33 cellular contexts compared by ENCODE assay signal in genomic region chr4:68738036-68738435, GRCh38.
"Had no signal": no experiment of that assay in that cellular context is flagged by ENCODE, and none has a peak within 500 bp of the region (broad histone marks: within the 10 kb centered on the region; RNA-seq: fewer than 3 reads in every experiment).

No MANE protein-coding gene starts in this region.

- H3K4me3 Mint-ChIP-seq: activated B cell treated with CpG ODN at 0.5 μM for 24 hours; activated CD8-positive, alpha-beta T cell treated with anti-CD3 and anti-CD28 coated beads for 36 hours; activated naive CD4-positive, alpha-beta T cell treated with anti-CD3 and anti-CD28 coated beads for 36 hours; activated naive CD4-positive, alpha-beta T cell treated with anti-CD3 and anti-CD28 coated beads, Interleukin-2, amount 50 U/mL, for 24 hours; activated naive CD8-positive, alpha-beta T cell treated with anti-CD3 and anti-CD28 coated beads for 36 hours; activated naive CD8-positive, alpha-beta T cell treated with anti-CD3 and anti-CD28 coated beads, Interleukin-2, amount 50 U/mL, for 24 hours; activated T-cell treated with anti-CD3 and anti-CD28 coated beads, Interleukin-2, amount 50 U/mL, for 4 hours; activated T-helper 17 cell treated with anti-CD3 and anti-CD28 coated beads, Interleukin-2, amount 50 U/mL, for 72 hours; T-helper 17 cell; T-helper 2 cell treated with Interferon-gamma antibody and Interleukin-4, amounts not matched to agents 5 μg/mL and 100 μg/mL, for 36 hours had no signal

- H3K27me3 Mint-ChIP-seq: activated B cell treated with CpG ODN at 0.5 μM for 24 hours; activated CD8-positive, alpha-beta T cell treated with anti-CD3 and anti-CD28 coated beads for 36 hours; activated T-helper 17 cell treated with anti-CD3 and anti-CD28 coated beads, Interleukin-2, amount 50 U/mL, for 72 hours; T-helper 17 cell had no signal

- H3K36me3 Mint-ChIP-seq: activated naive CD4-positive, alpha-beta T cell treated with anti-CD3 and anti-CD28 coated beads, Interleukin-2, amount 50 U/mL, for 24 hours; activated naive CD8-positive, alpha-beta T cell treated with anti-CD3 and anti-CD28 coated beads for 36 hours had no signal

- H3K27ac ChIP-seq: adrenal gland, body of pancreas, epithelial cell of prostate, esophagus squamous epithelium, gastroesophageal sphincter, WERI-Rb-1 had no signal

- H3K4me3 ChIP-seq: adrenal gland, body of pancreas, esophagus squamous epithelium, gastroesophageal sphincter had no signal

- FAIRE-seq: colon, endometrium, endothelial cell of umbilical vein had no signal

- ATAC-seq: activated CD4-positive, CD25-positive, alpha-beta regulatory T cell treated with anti-CD3 and anti-CD28 coated beads, Interleukin-2, amount 50 U/mL, for 24 hours; activated CD8-positive, alpha-beta T cell treated with anti-CD3 and anti-CD28 coated beads for 36 hours; activated naive CD8-positive, alpha-beta T cell treated with anti-CD3 and anti-CD28 coated beads, Interleukin-2, amount 50 U/mL, for 24 hours; activated T-cell treated with anti-CD3 and anti-CD28 coated beads, Interleukin-2, amount 50 U/mL, for 4 hours; activated T-helper 17 cell treated with anti-CD3 and anti-CD28 coated beads, Interleukin-2, amount 50 U/mL, for 72 hours; body of pancreas; gastroesophageal sphincter; T-helper 17 cell had no signal

- H3K4me1 ChIP-seq: adrenal gland, esophagus squamous epithelium, gastroesophageal sphincter had no signal

- H3K9me3 Mint-ChIP-seq: activated naive CD8-positive, alpha-beta T cell treated with anti-CD3 and anti-CD28 coated beads, Interleukin-2, amount 50 U/mL, for 24 hours; activated T-cell treated with anti-CD3 and anti-CD28 coated beads, Interleukin-2, amount 50 U/mL, for 4 hours; T-helper 2 cell treated with Interferon-gamma antibody and Interleukin-4, amounts not matched to agents 5 μg/mL and 100 μg/mL, for 36 hours had no signal

- H3K27me3 ChIP-seq: adrenal gland, body of pancreas, esophagus squamous epithelium, gastroesophageal sphincter had no signal

- H3K9me3 ChIP-seq: adrenal gland, body of pancreas, esophagus squamous epithelium, gastroesophageal sphincter had no signal

- H3K27ac Mint-ChIP-seq: activated B cell treated with CpG ODN at 0.5 μM for 24 hours; activated CD8-positive, alpha-beta T cell treated with anti-CD3 and anti-CD28 coated beads for 36 hours; activated naive CD4-positive, alpha-beta T cell treated with anti-CD3 and anti-CD28 coated beads for 36 hours; activated naive CD4-positive, alpha-beta T cell treated with anti-CD3 and anti-CD28 coated beads, Interleukin-2, amount 50 U/mL, for 24 hours; activated naive CD8-positive, alpha-beta T cell treated with anti-CD3 and anti-CD28 coated beads for 36 hours; activated naive CD8-positive, alpha-beta T cell treated with anti-CD3 and anti-CD28 coated beads, Interleukin-2, amount 50 U/mL, for 24 hours; activated T-helper 17 cell treated with anti-CD3 and anti-CD28 coated beads, Interleukin-2, amount 50 U/mL, for 72 hours; T-helper 17 cell; T-helper 2 cell treated with Interferon-gamma antibody and Interleukin-4, amounts not matched to agents 5 μg/mL and 100 μg/mL, for 36 hours had no signal

- H3K36me3 ChIP-seq: adrenal gland, esophagus squamous epithelium, gastroesophageal sphincter, WERI-Rb-1 had no signal

- H3K4me1 Mint-ChIP-seq: activated B cell treated with CpG ODN at 0.5 μM for 24 hours; activated naive CD4-positive, alpha-beta T cell treated with anti-CD3 and anti-CD28 coated beads, Interleukin-2, amount 50 U/mL, for 24 hours; activated naive CD8-positive, alpha-beta T cell treated with anti-CD3 and anti-CD28 coated beads for 36 hours; activated naive CD8-positive, alpha-beta T cell treated with anti-CD3 and anti-CD28 coated beads, Interleukin-2, amount 50 U/mL, for 24 hours; activated T-helper 17 cell treated with anti-CD3 and anti-CD28 coated beads, Interleukin-2, amount 50 U/mL, for 72 hours; T-helper 17 cell had no signal

- DNase-seq: activated B cell treated with CpG ODN at 0.5 μM for 24 hours; activated CD4-positive, alpha-beta T cell treated with anti-CD3 and anti-CD28 coated beads for 48 hours; activated CD4-positive, alpha-beta T cell treated with anti-CD3 and anti-CD28 coated beads, Interleukin-2, amount 50 U/mL, for 1 hour; activated CD4-positive, alpha-beta T cell treated with anti-CD3 and anti-CD28 coated beads, Interleukin-2, amount 50 U/mL, for 48 hours; activated CD8-positive, alpha-beta memory T cell treated with anti-CD3 and anti-CD28 coated beads for 24 hours; activated CD8-positive, alpha-beta T cell treated with anti-CD3 and anti-CD28 coated beads for 36 hours; activated effector memory CD4-positive, alpha-beta T cell treated with Interleukin-2 at 50 U/mL for 16 hours; activated naive CD4-positive, alpha-beta T cell treated with anti-CD3 and anti-CD28 coated beads for 36 hours; activated naive CD8-positive, alpha-beta T cell treated with anti-CD3 and anti-CD28 coated beads for 36 hours; activated naive CD8-positive, alpha-beta T cell treated with anti-CD3 and anti-CD28 coated beads, Interleukin-2, amount 50 U/mL, for 24 hours; activated T-cell treated with anti-CD3 and anti-CD28 coated beads, Interleukin-2, amount 50 U/mL, for 4 hours; adrenal gland; amygdala; aorta; body of pancreas; caudate nucleus; cortex of kidney; effector CD8-positive, alpha-beta T cell; esophagus squamous epithelium; foreskin melanocyte; T-helper 1 cell; T-helper 17 cell; T1000; WERI-Rb-1 had no signal
